In the genomic region with DNA sequence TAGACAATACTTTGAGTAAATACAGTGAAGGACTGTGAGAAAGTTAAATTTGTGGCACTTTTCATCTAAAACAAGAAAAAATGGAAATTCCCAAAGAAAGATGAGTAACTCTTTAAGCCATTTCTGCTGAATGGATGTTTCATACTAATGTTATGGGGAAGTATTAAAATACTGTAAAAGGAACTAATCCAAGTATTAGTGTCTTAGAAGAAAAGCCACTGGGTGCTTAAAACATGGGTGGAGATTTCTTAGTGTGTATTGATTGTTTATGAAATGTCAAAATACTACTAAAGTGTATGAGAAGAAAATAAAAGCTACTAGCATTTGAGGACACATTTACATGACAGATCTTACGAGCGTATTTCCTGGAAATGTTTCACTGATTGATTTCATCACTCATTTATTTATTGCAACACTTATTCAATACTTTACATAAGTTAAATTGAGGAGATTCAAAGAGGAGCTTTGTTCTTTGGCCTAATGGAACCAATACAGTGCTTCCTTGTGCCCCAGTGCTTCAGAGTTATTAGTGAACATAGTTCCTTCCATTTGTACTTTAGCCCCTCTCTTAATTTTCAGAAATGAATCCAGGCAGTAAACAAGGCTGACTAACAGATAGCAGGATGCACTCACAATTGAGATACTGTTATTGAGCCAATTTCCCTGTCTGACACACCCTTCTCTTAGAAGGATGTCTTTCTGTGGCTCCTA, we compare ENCODE assay signal across 9 cellular contexts.
DNase-seq lines count a peak whose midpoint lies in the region; ATAC-seq and TF ChIP-seq lines count a peak whose summit lies in the region.
"Had no signal": no experiment of that assay in that cellular context is flagged by ENCODE, and none has a peak within 500 bp of the region (broad histone marks: within the 10 kb centered on the region; RNA-seq: fewer than 3 reads in every experiment).

No MANE protein-coding gene starts in this region.

- DNase-seq in HCEC 1CT, result peak; percentile 34
- no peak for DNase-seq in SK-N-MC (ENCODE audit: low read depth, low spot score)
- no peak for DNase-seq in epithelial cell of proximal tubule (ENCODE audit: low read depth)
- no peak for DNase-seq in gastrocnemius medialis
- DNase-seq in T1000 (lab: John Stamatoyannopoulos, UW), result no peak
- no peak for DNase-seq in activated CD4-positive, alpha-beta T cell treated with anti-CD3 and anti-CD28 coated beads, Interleukin-2, amount 50 U/mL, for 1 hour
- no peak for DNase-seq in NCI-H2196 treated with DMSO at 0.1 percent for 48 hours (lab: John Stamatoyannopoulos, UW; ENCODE audit: unreplicated experiment)
- DNase-seq: NCI-H524 treated with DMSO at 0.1 percent for 48 hours had no signal

- H3K27ac ChIP-seq in SK-N-MC (peak overlapping the region; percentile 52), gastrocnemius medialis (no peak overlapping the region)

- H3K27me3 ChIP-seq in gastrocnemius medialis, result no peaks in the 10 kb centered on the region

- TF ChIP-seq POLR2A in gastrocnemius medialis (IDR thresholded peaks at IDR 0.05), result no peak

- intact Hi-C loops in gastrocnemius medialis (cut with DNase I; ENCODE audit: low total_unique reads), result no loop called here

- H3K9ac ChIP-seq in SK-N-MC (ENCODE audit: insufficient read length), result peak overlapping the region; percentile 11

- H3K4me3 ChIP-seq in SK-N-MC (peak overlapping the region; percentile 55), epithelial cell of proximal tubule (ENCODE audit: low read depth, low read length) (peak overlapping the region; percentile 8), gastrocnemius medialis (peak overlapping the region; percentile 24 to 46 (median 28))

- ATAC-seq in gastrocnemius medialis (no peak), HG02588 (IDR thresholded peaks at IDR 0.05; ENCODE audit: unreplicated experiment) (no peak)

- no peaks in the 10 kb centered on the region for H3K36me3 ChIP-seq in SK-N-MC (ENCODE audit: insufficient read depth, low read length)
- no peaks in the 10 kb centered on the region for H3K36me3 ChIP-seq in gastrocnemius medialis

- in situ Hi-C loops in gastrocnemius medialis (cut with MboI; ENCODE audit: low sequenced_read_pairs in 4 of 4), result no loop called here

- H3K4me1 ChIP-seq in gastrocnemius medialis, result no peaks in the 10 kb centered on the region

- H3K9me3 ChIP-seq in SK-N-MC (ENCODE audit: low read depth, low read length) (no peaks in the 10 kb centered on the region), gastrocnemius medialis (no peaks in the 10 kb centered on the region)

- no peak for TF ChIP-seq CTCF in epithelial cell of proximal tubule (conservative IDR thresholded peaks at IDR 0.05; ENCODE audit: low read depth, low read length)
- no peak for TF ChIP-seq CTCF in gastrocnemius medialis (IDR thresholded peaks at IDR 0.05 in 4 of 5, conservative IDR thresholded peaks at IDR 0.05 in 1 of 5)
